ENCODE assay signal across 8 cellular contexts in genomic region chr1:234727018-234727757, GRCh38.
A peak's percentile ranks its signal among the peaks of the same experiment; 100 is the strongest.
DNase-seq lines count a peak whose midpoint lies in the region; ATAC-seq, FAIRE-seq and TF ChIP-seq lines count a peak whose summit lies in the region.

No MANE protein-coding gene starts in this region.

- H3K27me3 Mint-ChIP-seq in nephron progenitor cell (ENCODE audit: low read depth, poor library complexity) = no peaks in the 10 kb centered on the region

- H3K27ac ChIP-seq in GM12878 (ENCODE audit: control insufficient read depth, insufficient read depth) = peak overlapping the region; percentile 94

- TF ChIP-seq CTCF in GM12878 (IDR thresholded peaks at IDR 0.05 in 2 of 3, conservative IDR thresholded peaks at IDR 0.05 in 1 of 3; ENCODE audit: control insufficient read depth in 2 of 3, extremely low read depth in 1 of 3, insufficient read depth in 1 of 3, low read depth in 3 of 3, low read length in 3 of 3) = no peak
- no peak for TF ChIP-seq CTCF in nephron progenitor cell (IDR thresholded peaks at IDR 0.05)

- BruUV-seq in GM12878 (replicated peaks; lab: Mats Ljungman, UMichigan) = no TSS peak

- RAD21 ChIA-PET in GM12878 (lab: Charles Lee; ENCODE audit: unreplicated experiment) = interaction anchor here (0.8 to 8.0 kb wide), 14 partner anchors 25 to 252 kb away, joined by 3 to 128 read pairs (median 7); partner anchors contain the start of gene IRF2BP2

- H3K4me3 Mint-ChIP-seq in nephron progenitor cell = peak overlapping the region; percentile 48

- peak overlapping the region; percentile 5; the same call in 1 of the 2 replicates for H3K4me3 ChIP-seq in GM12878

- no peak for TF ChIP-seq RAD21 in GM12878 (IDR thresholded peaks at IDR 0.05; ENCODE audit: insufficient read depth, low read depth, low read length)

- ATAC-seq in GM18867 (IDR thresholded peaks at IDR 0.05; ENCODE audit: unreplicated experiment) (peak; percentile 48), GM12878 (peak; percentile 38), HG02852 (IDR thresholded peaks at IDR 0.05; ENCODE audit: unreplicated experiment) (no peak)

- DNase-seq in NAMALWA (ENCODE audit: low spot score) (peak; percentile 16), GM12878 (ENCODE audit: low read depth, low spot score) (peak; percentile 65), nephron progenitor cell (no peak), NCI-H2196 (lab: John Stamatoyannopoulos, UW; ENCODE audit: unreplicated experiment) (no peak)
- DNase-seq in stimulated activated CD4-positive, alpha-beta T cell treated with anti-CD3 and anti-CD28 coated beads, Interleukin-12 subunit alpha, Interleukin-12 subunit beta, amount 100 ng/mL, for 4 hours = no peak
- DNase-seq in activated CD4-positive, CD25-positive, alpha-beta regulatory T cell (lab: John Stamatoyannopoulos, UW) = no peak

- SMC1A ChIA-PET in GM12878 (lab: Charles Lee; ENCODE audit: uncharacterized antibody, unreplicated experiment) = interaction anchor here (0.6 to 15.6 kb wide), 28 partner anchors 8 to 357 kb away, joined by 3 to 255 read pairs (median 4); partner anchors contain the start of gene IRF2BP2

- no peaks in the 10 kb centered on the region for H3K36me3 ChIP-seq in GM12878 (ENCODE audit: control insufficient read depth in 2 of 2, insufficient read depth in 2 of 2, low read length in 1 of 2)

- H3K9me3 Mint-ChIP-seq in nephron progenitor cell = no peaks in the 10 kb centered on the region

- no peak for TF ChIP-seq POLR2A in GM12878 (IDR thresholded peaks at IDR 0.05; ENCODE audit: low read depth, low read length)

- H3K27me3 ChIP-seq in GM12878 (replicated peaks in 1 of 2; ENCODE audit: control insufficient read depth in 2 of 2, insufficient read depth in 2 of 2, low read length in 1 of 2) = no peaks in the 10 kb centered on the region

- in situ Hi-C loops in GM12878 (cut with MboI) = loop anchor here (5.0 to 25.0 kb wide), 2 partner anchors 110 to 115 kb away; partner anchors contain the start of gene IRF2BP2

- H3K79me2 ChIP-seq in GM12878 (ENCODE audit: control insufficient read depth, insufficient read depth, low read length) = no peaks in the 10 kb centered on the region

- intact Hi-C loops in GM12878 (cut with micrococcal nuclease; ENCODE audit: unreplicated experiment) = loop anchor here (1.0 to 2.0 kb wide), 2 partner anchors 116 to 356 kb away; no protein-coding TSS in a partner anchor

- 73% methylated on average over 7 of the region's 7 CpGs for WGBS in GM12878 (ENCODE audit: insufficient coverage, insufficient replicate concordance, low lambda C conversion rate, missing lambda C conversion rate)

- FAIRE-seq in GM12878 (lab: Jason Lieb, UNC) = no peak

- POLR2A ChIA-PET in GM12878 (lab: Charles Lee) = interaction anchor here (0.6 to 6.0 kb wide), 15 partner anchors 26 to 463 kb away, joined by 3 to 73 read pairs (median 5); partner anchors contain the start of gene IRF2BP2

- H3K4me1 ChIP-seq in GM12878 (ENCODE audit: control insufficient read depth, insufficient read depth, low read length) = peaks cover 82% of the 10 kb centered on the region

- H2AFZ ChIP-seq in GM12878 (ENCODE audit: control insufficient read depth, low read depth, low read length) = peak overlapping the region; percentile 35; the same call in 1 of the 2 replicates

- peaks cover 97% of the 10 kb centered on the region for H3K4me1 Mint-ChIP-seq in nephron progenitor cell

- no peak overlapping the region; the same call in 1 of the 2 replicates for H3K9ac ChIP-seq in GM12878 (ENCODE audit: control insufficient read depth, insufficient read depth, low read length)

- CTCF ChIA-PET in GM12878 (lab: Yijun Ruan, JAX) = interaction anchor here (0.9 to 1.4 kb wide), 4 partner anchors 115 to 357 kb away, joined by 3 to 7 read pairs (median 4); no protein-coding TSS in a partner anchor

- H3K9me3 ChIP-seq in GM12878 (replicated peaks; ENCODE audit: control insufficient read depth, insufficient read depth, low read length) = no peaks in the 10 kb centered on the region

- H3K27ac Mint-ChIP-seq in nephron progenitor cell = peak overlapping the region; percentile 98

- no peaks in the 10 kb centered on the region for H3K36me3 Mint-ChIP-seq in nephron progenitor cell (ENCODE audit: low read depth)

- no peaks in the 10 kb centered on the region for H4K20me1 ChIP-seq in GM12878 (ENCODE audit: control insufficient read depth, insufficient read depth)

- H3K4me2 ChIP-seq in GM12878 (ENCODE audit: control insufficient read depth, insufficient read depth) = peak overlapping the region; percentile 80

- peak in 1 of 2 experiments; percentile 36; a peak in 1 of 4 replicates for TF ChIP-seq EP300 in GM12878 (IDR thresholded peaks at IDR 0.05; ENCODE audit: borderline replicate concordance in 1 of 2, control insufficient read depth in 1 of 2, low read depth in 2 of 2, low read length in 2 of 2)

TF ChIP-seq in GM12878, 131 proteins besides CTCF, POLR2A, EP300 and RAD21 (continues in another document):
- TF ChIP-seq SPI1 (IDR thresholded peaks at IDR 0.05; ENCODE audit: borderline replicate concordance, insufficient read depth, low read depth, low read length) = no peak
- no peak for TF ChIP-seq ZSCAN29 (IDR thresholded peaks at IDR 0.05)
- peak; percentile 79 for TF ChIP-seq SKIL (IDR thresholded peaks at IDR 0.05; ENCODE audit: low read depth, poor library complexity, severe bottlenecking)
- peak; percentile 56; the same call in 1 of the 2 replicates for TF ChIP-seq MEF2A (IDR thresholded peaks at IDR 0.05; ENCODE audit: insufficient read depth, low read depth, low read length)
- peak; percentile 76 for TF ChIP-seq ZNF687 (IDR thresholded peaks at IDR 0.05)

Comparison
In these comparisons a context has a peak if more than half of its experiments do, and no peak if none do; other contexts are left out.
1. DNase-seq: peak in NAMALWA (single experiment) and GM12878 (single experiment); none in nephron progenitor cell (single experiment), stimulated activated CD4-positive, alpha-beta T cell treated with anti-CD3 and anti-CD28 coated beads, Interleukin-12 subunit alpha, Interleukin-12 subunit beta, amount 100 ng/mL, for 4 hours (single experiment), activated CD4-positive, CD25-positive, alpha-beta regulatory T cell (0 of 4) and NCI-H2196 (single experiment).